4 cellular contexts compared by ENCODE assay signal in the genomic region with DNA sequence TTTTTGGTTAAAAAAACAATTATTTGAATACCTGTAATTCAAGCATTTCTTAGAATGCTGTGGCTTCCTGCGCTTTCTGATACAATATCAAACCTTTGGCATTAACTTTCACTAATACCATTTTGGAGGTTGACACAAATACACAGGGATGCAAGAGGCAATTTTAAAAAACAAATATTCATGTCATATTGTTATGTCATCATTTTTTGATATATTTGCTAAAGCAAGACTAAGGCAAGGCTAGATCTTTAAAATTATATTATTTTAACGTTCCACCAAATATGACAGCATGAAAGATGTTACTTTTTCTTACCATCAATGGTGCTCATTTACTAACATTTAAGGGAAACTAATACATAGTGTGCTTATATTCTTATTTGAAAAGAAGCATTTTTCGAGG.
A peak's percentile ranks its signal among the peaks of the same experiment; 100 is the strongest.
TF ChIP-seq lines count a peak whose summit lies in the region.

No MANE protein-coding gene starts in this region.

TF ChIP-seq in HepG2, 621 proteins besides CTCF, POLR2A, EP300 and RAD21:
- peak; percentile 62; the same call in 1 of the 2 replicates for TF ChIP-seq MAFF (IDR thresholded peaks at IDR 0.05; ENCODE audit: low read depth, low read length)
- peak; percentile 64 to 72 for TF ChIP-seq MAFK (conservative IDR thresholded peaks at IDR 0.05 in 1 of 2, IDR thresholded peaks at IDR 0.05 in 1 of 2; ENCODE audit: low read length in 2 of 2)
- no peak for TF ChIP-seq RFX5 (IDR thresholded peaks at IDR 0.05; ENCODE audit: low read depth, low read length)

TF ChIP-seq in A549, 52 proteins besides CTCF, POLR2A, EP300 and RAD21:
- TF ChIP-seq MAFK (IDR thresholded peaks at IDR 0.05; ENCODE audit: partially characterized antibody), result peak; percentile 60
- TF ChIP-seq, protein P1, sequence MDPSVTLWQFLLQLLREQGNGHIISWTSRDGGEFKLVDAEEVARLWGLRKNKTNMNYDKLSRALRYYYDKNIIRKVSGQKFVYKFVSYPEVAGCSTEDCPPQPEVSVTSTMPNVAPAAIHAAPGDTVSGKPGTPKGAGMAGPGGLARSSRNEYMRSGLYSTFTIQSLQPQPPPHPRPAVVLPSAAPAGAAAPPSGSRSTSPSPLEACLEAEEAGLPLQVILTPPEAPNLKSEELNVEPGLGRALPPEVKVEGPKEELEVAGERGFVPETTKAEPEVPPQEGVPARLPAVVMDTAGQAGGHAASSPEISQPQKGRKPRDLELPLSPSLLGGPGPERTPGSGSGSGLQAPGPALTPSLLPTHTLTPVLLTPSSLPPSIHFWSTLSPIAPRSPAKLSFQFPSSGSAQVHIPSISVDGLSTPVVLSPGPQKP (IDR thresholded peaks at IDR 0.05; ENCODE audit: low read depth, low read length), result no peak

TF ChIP-seq in IMR-90, 13 proteins besides CTCF, POLR2A, EP300 and RAD21:
- TF ChIP-seq MAZ (IDR thresholded peaks at IDR 0.05; ENCODE audit: borderline replicate concordance, low read depth, low read length) (no peak), CEBPB (IDR thresholded peaks at IDR 0.05; ENCODE audit: low read depth, low read length) (no peak), MAFK (IDR thresholded peaks at IDR 0.05; ENCODE audit: low read depth, low read length) (0 out of 2 replicates have a peak, but pooled peaks have one; percentile 18), CHD1 (IDR thresholded peaks at IDR 0.05; ENCODE audit: low read depth, low read length) (no peak)
- TF ChIP-seq, protein P2, sequence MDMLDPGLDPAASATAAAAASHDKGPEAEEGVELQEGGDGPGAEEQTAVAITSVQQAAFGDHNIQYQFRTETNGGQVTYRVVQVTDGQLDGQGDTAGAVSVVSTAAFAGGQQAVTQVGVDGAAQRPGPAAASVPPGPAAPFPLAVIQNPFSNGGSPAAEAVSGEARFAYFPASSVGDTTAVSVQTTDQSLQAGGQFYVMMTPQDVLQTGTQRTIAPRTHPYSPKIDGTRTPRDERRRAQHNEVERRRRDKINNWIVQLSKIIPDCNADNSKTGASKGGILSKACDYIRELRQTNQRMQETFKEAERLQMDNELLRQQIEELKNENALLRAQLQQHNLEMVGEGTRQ (IDR thresholded peaks at IDR 0.05; ENCODE audit: low read depth, low read length), result no peak

TF ChIP-seq in K562, 482 proteins besides CTCF, POLR2A, EP300 and RAD21:
- TF ChIP-seq ZNF316 (IDR thresholded peaks at IDR 0.05) (peak; percentile 71), MAFG (tag; conservative IDR thresholded peaks at IDR 0.05) (peak; percentile 32), FOS (IDR thresholded peaks at IDR 0.05; ENCODE audit: extremely low read depth, insufficient read length) (no peak), MAFF (IDR thresholded peaks at IDR 0.05; ENCODE audit: low read length) (peak; percentile 30; the same call in 1 of the 2 replicates), SAP30 (IDR thresholded peaks at IDR 0.05; ENCODE audit: borderline replicate concordance, insufficient read depth, low read depth, low read length, poor library complexity, severe bottlenecking) (no peak), C11orf30 (IDR thresholded peaks at IDR 0.05; ENCODE audit: low read depth) (peak; percentile 52), LEF1 (IDR thresholded peaks at IDR 0.05) (no peak)
- TF ChIP-seq, protein P3, sequence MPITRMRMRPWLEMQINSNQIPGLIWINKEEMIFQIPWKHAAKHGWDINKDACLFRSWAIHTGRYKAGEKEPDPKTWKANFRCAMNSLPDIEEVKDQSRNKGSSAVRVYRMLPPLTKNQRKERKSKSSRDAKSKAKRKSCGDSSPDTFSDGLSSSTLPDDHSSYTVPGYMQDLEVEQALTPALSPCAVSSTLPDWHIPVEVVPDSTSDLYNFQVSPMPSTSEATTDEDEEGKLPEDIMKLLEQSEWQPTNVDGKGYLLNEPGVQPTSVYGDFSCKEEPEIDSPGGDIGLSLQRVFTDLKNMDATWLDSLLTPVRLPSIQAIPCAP (CRISPR knock-in tag; IDR thresholded peaks at IDR 0.05; ENCODE audit: borderline replicate concordance), result no peak
